8 cellular contexts compared by ENCODE assay signal in the genomic region with DNA sequence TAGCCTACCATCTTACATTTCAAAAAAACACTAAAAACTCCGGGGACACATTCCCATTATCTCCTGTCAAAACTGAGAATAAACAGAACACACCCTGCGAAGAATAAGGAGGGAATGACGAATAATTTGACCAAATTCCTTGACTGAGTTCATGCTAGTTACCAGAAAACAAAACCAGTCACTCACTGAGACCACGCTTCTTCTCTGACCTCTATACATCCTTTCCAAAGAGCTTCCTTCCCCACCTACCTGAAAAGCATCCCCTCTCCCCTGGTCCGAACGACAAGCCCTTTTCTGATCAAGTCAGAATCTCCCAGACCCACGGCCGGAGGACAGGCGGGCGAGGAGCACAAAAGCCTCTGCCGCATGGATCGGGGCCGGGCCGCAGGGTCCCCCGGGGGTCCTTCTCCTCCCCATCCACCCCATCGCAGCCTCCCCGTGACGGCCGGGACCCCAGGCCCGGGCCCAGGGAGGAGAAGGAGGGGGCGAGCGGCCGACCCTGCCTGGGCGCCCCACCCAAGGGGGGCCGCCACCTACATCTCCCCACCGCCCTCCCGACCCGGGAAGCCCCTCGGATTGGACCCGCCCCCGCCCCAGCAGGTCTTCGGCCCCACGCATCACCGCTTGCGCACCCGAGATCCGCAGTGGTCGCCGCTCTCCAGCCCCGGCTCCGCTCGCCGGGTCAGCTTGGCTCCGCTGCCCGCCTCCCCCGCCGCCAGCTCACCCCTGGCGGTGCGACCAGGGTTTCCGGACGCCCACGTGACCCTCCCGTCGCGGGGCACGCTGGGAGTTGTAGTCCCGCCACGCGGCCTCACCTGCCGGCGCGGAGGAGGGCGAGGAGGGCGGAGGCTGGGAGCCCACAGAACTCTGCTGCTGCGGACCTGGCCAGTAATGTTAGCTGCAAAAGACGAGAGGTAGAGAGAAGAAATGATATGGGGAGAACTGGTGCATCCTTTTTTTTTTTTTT. TPM values are rescaled to one million over a fixed set of nuclear protein-coding genes. Genes with fewer than 3 reads are reported as not detected.
DNase-seq lines count a peak whose midpoint lies in the region; ATAC-seq and TF ChIP-seq lines count a peak whose summit lies in the region.

A gene with protein sequence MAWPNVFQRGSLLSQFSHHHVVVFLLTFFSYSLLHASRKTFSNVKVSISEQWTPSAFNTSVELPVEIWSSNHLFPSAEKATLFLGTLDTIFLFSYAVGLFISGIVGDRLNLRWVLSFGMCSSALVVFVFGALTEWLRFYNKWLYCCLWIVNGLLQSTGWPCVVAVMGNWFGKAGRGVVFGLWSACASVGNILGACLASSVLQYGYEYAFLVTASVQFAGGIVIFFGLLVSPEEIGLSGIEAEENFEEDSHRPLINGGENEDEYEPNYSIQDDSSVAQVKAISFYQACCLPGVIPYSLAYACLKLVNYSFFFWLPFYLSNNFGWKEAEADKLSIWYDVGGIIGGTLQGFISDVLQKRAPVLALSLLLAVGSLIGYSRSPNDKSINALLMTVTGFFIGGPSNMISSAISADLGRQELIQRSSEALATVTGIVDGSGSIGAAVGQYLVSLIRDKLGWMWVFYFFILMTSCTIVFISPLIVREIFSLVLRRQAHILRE (minus strand): TSS at position 747 of the 967 bp plus-strand sequence. CDS start 16,004 bp downstream, outside the sequence.

- DNase-seq in GM04504 (ENCODE audit: low read depth) (peak; percentile 57), HCT116 (ENCODE audit: low read depth, low spot score) (peak; percentile 49), NAMALWA (ENCODE audit: low spot score) (peak; percentile 88), T follicular helper cell (ENCODE audit: low read depth) (peak; percentile 80), adipocyte (ENCODE audit: low read depth) (peak; percentile 94), cardiac muscle cell (ENCODE audit: low read depth in 1 of 2, low spot score in 1 of 2) (peak; percentile 87 to 94), pons (ENCODE audit: low spot score) (peak; percentile 55), transverse colon (peak; percentile 92)

- H2AFZ ChIP-seq in HCT116 (ENCODE audit: low read depth, low read length, poor library complexity, severe bottlenecking), result peak within 1 kb of the TSS; percentile 78

- H3K9me3 ChIP-seq in HCT116 (ENCODE audit: control insufficient read depth in 1 of 2, insufficient read depth in 1 of 2, low read depth in 1 of 2, low read length in 2 of 2), result no peaks in the 10 kb centered on the region
- H3K9me3 ChIP-seq in adipocyte (ENCODE audit: control insufficient read depth, low read length), result no peaks in the 10 kb centered on the region
- H3K9me3 ChIP-seq in cardiac muscle cell (ENCODE audit: low read depth), result no peaks in the 10 kb centered on the region
- no peaks in the 10 kb centered on the region for H3K9me3 ChIP-seq in transverse colon

- no peak for TF ChIP-seq EP300 in transverse colon (IDR thresholded peaks at IDR 0.05; ENCODE audit: low read depth)

- BruUV-seq in HCT116 (replicated peaks; lab: Mats Ljungman, UMichigan), result TSS peak; percentile 77

- RAD21 ChIA-PET in HCT116 (lab: Charles Lee; ENCODE audit: low non-redundant PET in 1 of 2, low total read pairs in 2 of 2, uncharacterized antibody in 2 of 2, unreplicated experiment in 2 of 2), result interaction anchor here (0.7 kb wide), 2 partner anchors 42 to 654 kb away, joined by 6 to 8 read pairs; no protein-coding TSS in a partner anchor

- in situ Hi-C loops in transverse colon (cut with MboI; ENCODE audit: low pct_ligation_motif_present in 1 of 4, low pct_unique_long_range_greater_than_20kb in 1 of 4, low sequenced_read_pairs in 3 of 4), result no loop called here

- H3K4me1 ChIP-seq in HCT116 (ENCODE audit: control insufficient read depth in 1 of 2, insufficient read depth in 2 of 2, low read length in 2 of 2) (peaks cover 11 to 23% of the 10 kb centered on the region in 2 experiments), adipocyte (ENCODE audit: control insufficient read depth, insufficient read depth, low read length) (peaks cover 30% of the 10 kb centered on the region), cardiac muscle cell (ENCODE audit: low read depth) (no peaks in the 10 kb centered on the region), transverse colon (peaks cover 0 to 20% (median 14%) of the 10 kb centered on the region in 4 donors)

- no peaks in the 10 kb centered on the region for H3K27me3 ChIP-seq in HCT116 (ENCODE audit: insufficient read depth, low read length)
- H3K27me3 ChIP-seq in adipocyte (replicated peaks; ENCODE audit: control insufficient read depth, insufficient read depth, low read length), result no peaks in the 10 kb centered on the region
- no peaks in the 10 kb centered on the region for H3K27me3 ChIP-seq in cardiac muscle cell
- no peaks in the 10 kb centered on the region for H3K27me3 ChIP-seq in transverse colon

- CTCF ChIA-PET in HCT116 (lab: Charles Lee), result interaction anchor here (0.8 kb wide), 1 partner anchor 46 kb away, joined by 3 read pairs; no protein-coding TSS in a partner anchor

- 1 to 6% methylated on average over 10 to 62 of the region's 66 CpGs for WGBS in transverse colon (ENCODE audit: low coverage in 1 of 2), 2 donors

- POLR2A ChIA-PET in HCT116 (lab: Charles Lee), result interaction anchor here (0.7 kb wide), 2 partner anchors 13 to 257 kb away, joined by 4 read pairs; no protein-coding TSS in a partner anchor

- peak within 1 kb of the TSS; percentile 95 for H3K9ac ChIP-seq in HCT116 (ENCODE audit: low read length)
- peak within 1 kb of the TSS; percentile 89 for H3K9ac ChIP-seq in adipocyte (ENCODE audit: low read length)

- H3K9me2 ChIP-seq in HCT116 (ENCODE audit: insufficient read depth), result no peaks in the 10 kb centered on the region

- ATAC-seq in HCT116, result peak; percentile 96

- H3K79me2 ChIP-seq in HCT116 (ENCODE audit: insufficient read depth, low read length), result peaks cover 51% of the 10 kb centered on the region

- no peaks in the 10 kb centered on the region for H4K20me1 ChIP-seq in HCT116 (ENCODE audit: insufficient read depth)

- TF ChIP-seq RAD21 in HCT116 (IDR thresholded peaks at IDR 0.05; ENCODE audit: low read depth), result no peak

- TF ChIP-seq CTCF in HCT116 (IDR thresholded peaks at IDR 0.05 in 2 of 3, conservative IDR thresholded peaks at IDR 0.05 in 1 of 3; ENCODE audit: borderline replicate concordance in 1 of 3, insufficient read depth in 1 of 3, low read depth in 2 of 3, low read length in 2 of 3) (0 out of 6 replicates have a peak, but pooled peaks of 1 of the 3 experiments have one; percentile 5), cardiac muscle cell (IDR thresholded peaks at IDR 0.05; ENCODE audit: low read depth, low read length) (no peak), transverse colon (IDR thresholded peaks at IDR 0.05) (peak in 4 of 5 experiments; percentile 17 to 50 (median 24))

- intact Hi-C loops in HCT116 (cut with micrococcal nuclease), result no loop called here
- intact Hi-C loops in transverse colon (cut with DNase I; ENCODE audit: low total_unique reads), result no loop called here

- H3K27ac ChIP-seq in HCT116 (ENCODE audit: low read depth, low read length) (peak within 1 kb of the TSS; percentile 72), cardiac muscle cell (peak within 1 kb of the TSS; percentile 87), transverse colon (peak within 1 kb of the TSS; percentile 89 to 97 (median 94))

- H3K4me3 ChIP-seq in HCT116 (replicated peaks in 1 of 2; ENCODE audit: low read depth in 1 of 2, low read length in 2 of 2) (peak within 1 kb of the TSS; percentile 85 to 99), adipocyte (ENCODE audit: low read length) (peak within 1 kb of the TSS; percentile 90), cardiac muscle cell (peak within 1 kb of the TSS; percentile 68), transverse colon (peak within 1 kb of the TSS; percentile 62 to 99 (median 87))

- H3K4me2 ChIP-seq in HCT116 (ENCODE audit: low read length), result peak within 1 kb of the TSS; percentile 72

- H3K36me3 ChIP-seq in HCT116 (ENCODE audit: control insufficient read depth in 1 of 2, insufficient read depth in 2 of 2, low read length in 2 of 2) (no peaks in the 10 kb centered on the region; a peak in 1 of 4 replicates), adipocyte (ENCODE audit: control insufficient read depth, insufficient read depth, low read length, severe bottlenecking) (no peaks in the 10 kb centered on the region), cardiac muscle cell (no peaks in the 10 kb centered on the region), transverse colon (no peaks in the 10 kb centered on the region)

- TF ChIP-seq POLR2A in HCT116 (IDR thresholded peaks at IDR 0.05; ENCODE audit: borderline replicate concordance, extremely low read depth, insufficient read depth, insufficient read length), result peak; percentile 74
- peak; percentile 80 for TF ChIP-seq POLR2A in transverse colon (IDR thresholded peaks at IDR 0.05)

TF ChIP-seq in HCT116, 20 proteins besides CTCF, POLR2A, EP300 and RAD21 (continues in another document):
- peak; percentile 78 for TF ChIP-seq YY1 (IDR thresholded peaks at IDR 0.05; ENCODE audit: extremely low read depth, insufficient replicate concordance, low read depth, low read length)
- peak; percentile 87 for TF ChIP-seq EGR1 (IDR thresholded peaks at IDR 0.05; ENCODE audit: low read depth)
- TF ChIP-seq POLR2AphosphoS5 (IDR thresholded peaks at IDR 0.05; ENCODE audit: low read depth, low read length), result peak; percentile 90
- no peak for TF ChIP-seq CBX3 (IDR thresholded peaks at IDR 0.05; ENCODE audit: low read depth)

RNA-seq across cellular contexts. Expression of the gene that starts here (rescaled TPM):
- total RNA-seq in HCT116 (2021; ENCODE audit: unreplicated experiment), result 41.8 TPM
- polyA plus RNA-seq in HCT116 (2012), result 18.9 and 25.4 TPM in 2 replicates
- 49.4 and 50.5 TPM in 2 replicates for total RNA-seq in cardiac muscle cell
- 41.9 and 49.7 TPM in 2 replicates for polyA plus RNA-seq in cardiac muscle cell
- total RNA-seq in transverse colon, result 100 to 1,000 TPM in 1 of 4 donors, 10 to 100 TPM in 3; 34.8 to 132 (median 76.0) TPM

Comparison
In these comparisons a context has a peak if more than half of its experiments do, and no peak if none do; other contexts are left out.
1. Peak in every context shown above with its lines: DNase-seq, ATAC-seq, H3K4me3 ChIP-seq and H3K27ac ChIP-seq.